16 cellular contexts compared by ENCODE assay signal in genomic region chr15:66644000-66644787, GRCh38. TPM values are rescaled to one million over a fixed set of nuclear protein-coding genes. Genes with fewer than 3 reads are reported as not detected.
DNase-seq lines count a peak whose midpoint lies in the region; ATAC-seq and TF ChIP-seq lines count a peak whose summit lies in the region.
"Had no signal": no experiment of that assay in that cellular context is flagged by ENCODE, and none has a peak within 500 bp of the region (broad histone marks: within the 10 kb centered on the region; RNA-seq: fewer than 3 reads in every experiment).

No MANE protein-coding gene starts in this region.

- H3F3A ChIP-seq in MM.1S (ENCODE audit: insufficient read depth, low read length) (0 out of 2 replicates have a peak, but pooled peaks cover 7% of the 10 kb centered on the region), PC-9 (ENCODE audit: insufficient read depth, low read depth) (no peaks in the 10 kb centered on the region)

- no peaks in the 10 kb centered on the region for H3K9me2 ChIP-seq in MM.1S (replicated peaks; ENCODE audit: insufficient read depth, low read length)
- no peaks in the 10 kb centered on the region for H3K9me2 ChIP-seq in PC-9 (ENCODE audit: insufficient read depth)

- H3K36me3 ChIP-seq in vagina (no peaks in the 10 kb centered on the region), MM.1S (replicated peaks; ENCODE audit: insufficient read depth, low read length) (no peaks in the 10 kb centered on the region), PC-9 (ENCODE audit: low read depth) (no peaks in the 10 kb centered on the region)

- ATAC-seq in Right ventricle myocardium inferior (no peak), Right ventricle myocardium superior (ENCODE audit: poor library complexity) (no peak)

- BruUV-seq in PC-9 (replicated peaks; lab: Mats Ljungman, UMichigan), result no TSS peak

- H3K4me1 ChIP-seq in vagina (peaks cover 23% of the 10 kb centered on the region), MM.1S (ENCODE audit: low read length) (peaks cover 39% of the 10 kb centered on the region), PC-9 (replicated peaks; ENCODE audit: insufficient read depth) (no peaks in the 10 kb centered on the region)

- TF ChIP-seq CTCF in fibroblast of pulmonary artery (IDR thresholded peaks at IDR 0.05; ENCODE audit: low read length, missing control alignments), result no peak
- TF ChIP-seq CTCF in mesothelial cell of epicardium (IDR thresholded peaks at IDR 0.05; ENCODE audit: unreplicated experiment), result no peak
- TF ChIP-seq CTCF in vagina (IDR thresholded peaks at IDR 0.05), result no peak
- TF ChIP-seq CTCF in MM.1S (IDR thresholded peaks at IDR 0.05; ENCODE audit: low read length), result no peak
- TF ChIP-seq CTCF in PC-9 (conservative IDR thresholded peaks at IDR 0.05), result no peak

- no peaks in the 10 kb centered on the region for H3K9me3 Mint-ChIP-seq in mesothelial cell of epicardium
- H3K9me3 Mint-ChIP-seq: CD4-positive, CD25-positive, alpha-beta regulatory T cell; stimulated activated naive CD8-positive, alpha-beta T cell treated with anti-CD3 and anti-CD28 coated beads, Interleukin-15, Interleukin-2, amounts not matched to agents 100 ng/mL and 50 ng/mL, for 24 hours had no signal

- H3K4me3 ChIP-seq in fibroblast of pulmonary artery (replicated peaks; ENCODE audit: low read depth, low read length), result no peak overlapping the region
- no peak overlapping the region for H3K4me3 ChIP-seq in vagina
- H3K4me3 ChIP-seq in MM.1S (ENCODE audit: low read length), result no peak overlapping the region
- H3K4me3 ChIP-seq in PC-9, result no peak overlapping the region
- H3K4me3 ChIP-seq: SK-N-MC had no signal

- no peaks in the 10 kb centered on the region for H3K79me2 ChIP-seq in MM.1S (ENCODE audit: low read length)
- no peaks in the 10 kb centered on the region for H3K79me2 ChIP-seq in PC-9 (ENCODE audit: low read depth)

- H3K27me3 ChIP-seq in vagina, result no peaks in the 10 kb centered on the region
- H3K27me3 ChIP-seq in MM.1S (replicated peaks; ENCODE audit: insufficient read depth, low read length), result no peaks in the 10 kb centered on the region
- H3K27me3 ChIP-seq in PC-9 (ENCODE audit: insufficient read depth, low read depth), result no peaks in the 10 kb centered on the region

- H3K9ac ChIP-seq in MM.1S (ENCODE audit: low read length), result no peak overlapping the region

- peak; percentile 9 for DNase-seq in Right ventricle myocardium inferior (ENCODE audit: missing footprints)
- DNase-seq in Right ventricle myocardium superior, result no peak
- peak; percentile 24 for DNase-seq in fibroblast of pulmonary artery (ENCODE audit: low read depth)
- DNase-seq in mesothelial cell of epicardium (ENCODE audit: low spot score in 2 of 2, unreplicated experiment in 2 of 2), result no peak
- no peak for DNase-seq in vagina (ENCODE audit: extremely low spot score in 2 of 2)
- no peak for DNase-seq in MM.1S
- no peak for DNase-seq in NCI-H2227 (lab: John Stamatoyannopoulos, UW; ENCODE audit: unreplicated experiment)
- DNase-seq in PC-9, result no peak
- DNase-seq: CD4-positive, CD25-positive, alpha-beta regulatory T cell; HCEC 1CT; KG1; midbrain; NCI-H1417; NCI-H345 had no signal

- H4K20me1 ChIP-seq in MM.1S (ENCODE audit: insufficient read depth, low read length) (no peaks in the 10 kb centered on the region), PC-9 (ENCODE audit: insufficient read depth) (no peaks in the 10 kb centered on the region)

- no peak overlapping the region for H2AFZ ChIP-seq in MM.1S (ENCODE audit: low read length)
- H2AFZ ChIP-seq in PC-9, result no peak overlapping the region

- TF ChIP-seq POLR2A in vagina (IDR thresholded peaks at IDR 0.05), result no peak

- POLR2A ChIA-PET in PC-9 (lab: Charles Lee; ENCODE audit: unreplicated experiment), result interaction anchor here (0.7 kb wide), 1 partner anchor 27 kb away, joined by 6 read pairs; no protein-coding TSS in a partner anchor

- intact Hi-C loops in Right ventricle myocardium inferior (cut with DNase I) (no loop called here), Right ventricle myocardium superior (cut with DNase I) (no loop called here), vagina (cut with DNase I) (no loop called here), PC-9 (cut with micrococcal nuclease; ENCODE audit: unreplicated experiment) (no loop called here)

- H3K9me3 ChIP-seq in vagina (no peaks in the 10 kb centered on the region), MM.1S (replicated peaks; ENCODE audit: insufficient read depth, low read length) (no peaks in the 10 kb centered on the region), PC-9 (ENCODE audit: insufficient read depth, low read depth) (no peaks in the 10 kb centered on the region)

- H3K4me1 Mint-ChIP-seq in mesothelial cell of epicardium, result peaks cover 46% of the 10 kb centered on the region

- CTCF ChIA-PET in PC-9 (lab: Charles Lee), result no interaction called here

- H3K4me2 ChIP-seq in MM.1S (ENCODE audit: low read depth, low read length) (no peak overlapping the region), PC-9 (no peak overlapping the region)

- no peaks in the 10 kb centered on the region for H3K27me3 Mint-ChIP-seq in mesothelial cell of epicardium (ENCODE audit: low read depth)
- H3K27me3 Mint-ChIP-seq: stimulated activated naive CD8-positive, alpha-beta T cell treated with anti-CD3 and anti-CD28 coated beads, Interleukin-15, Interleukin-2, amounts not matched to agents 100 ng/mL and 50 ng/mL, for 24 hours had no signal

- no peak overlapping the region for H3K4me3 Mint-ChIP-seq in mesothelial cell of epicardium
- H3K4me3 Mint-ChIP-seq: CD4-positive, CD25-positive, alpha-beta regulatory T cell; stimulated activated naive CD8-positive, alpha-beta T cell treated with anti-CD3 and anti-CD28 coated beads, Interleukin-15, Interleukin-2, amounts not matched to agents 100 ng/mL and 50 ng/mL, for 24 hours had no signal

- H3K36me3 Mint-ChIP-seq in mesothelial cell of epicardium, result no peaks in the 10 kb centered on the region
- H3K36me3 Mint-ChIP-seq: CD4-positive, CD25-positive, alpha-beta regulatory T cell had no signal

- peak overlapping the region; percentile 39 for H3K27ac ChIP-seq in vagina
- no peak overlapping the region for H3K27ac ChIP-seq in MM.1S (ENCODE audit: low read length)
- no peak overlapping the region for H3K27ac ChIP-seq in PC-9
- H3K27ac ChIP-seq: SK-N-MC had no signal

- H3K27ac Mint-ChIP-seq in mesothelial cell of epicardium, result peak overlapping the region; percentile 94
- H3K27ac Mint-ChIP-seq: stimulated activated naive CD8-positive, alpha-beta T cell treated with anti-CD3 and anti-CD28 coated beads, Interleukin-15, Interleukin-2, amounts not matched to agents 100 ng/mL and 50 ng/mL, for 24 hours had no signal

RNA-seq across cellular contexts. Expression of gene SMAD6, which starts 57.8 kb away (rescaled TPM):
- total RNA-seq in Right ventricle myocardium inferior (16.2 TPM), Right ventricle myocardium superior (14.1 TPM), mesothelial cell of epicardium (164 to 176 TPM (median 176 TPM) in 3 replicates), vagina (28.5 TPM), PC-9 (2021) (7.1 and 10.6 TPM in 2 replicates)

Comparison
In these comparisons a context has a peak if more than half of its experiments do, and no peak if none do; other contexts are left out.
1. DNase-seq: peak in Right ventricle myocardium inferior (single experiment) and fibroblast of pulmonary artery (single experiment); none in Right ventricle myocardium superior (single experiment), mesothelial cell of epicardium (0 of 2), vagina (0 of 2), MM.1S (single experiment), NCI-H2227 (single experiment) and PC-9 (0 of 2).